ENCODE assay signal across 16 cellular contexts in the genomic region with DNA sequence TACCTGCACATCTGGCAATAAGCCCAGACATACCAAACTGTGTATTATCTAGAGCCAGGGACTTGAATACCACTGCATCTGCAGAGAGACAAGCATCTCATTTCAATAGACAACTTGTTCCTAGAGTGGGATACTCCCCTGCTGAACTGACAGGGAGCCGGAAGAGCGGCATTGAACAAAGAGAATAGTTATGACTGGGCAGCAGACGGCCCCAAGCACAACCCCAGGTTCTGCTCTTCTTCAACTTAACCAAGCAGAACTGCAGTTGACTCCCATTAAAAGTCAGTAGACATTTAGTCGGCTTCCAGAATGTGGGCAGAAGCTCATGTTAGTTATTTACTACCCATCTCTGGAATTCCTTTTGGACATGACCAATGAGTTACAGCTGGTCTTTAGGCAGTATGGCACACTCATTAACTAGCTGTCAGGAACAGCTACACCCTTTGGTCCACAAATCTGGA.
DNase-seq lines count a peak whose midpoint lies in the region; ATAC-seq and TF ChIP-seq lines count a peak whose summit lies in the region.
"Had no signal": no experiment of that assay in that cellular context is flagged by ENCODE, and none has a peak within 500 bp of the region (broad histone marks: within the 10 kb centered on the region; RNA-seq: fewer than 3 reads in every experiment).

No MANE protein-coding gene starts in this region.

- H3K27ac ChIP-seq in ACC112 (ENCODE audit: low read depth, low read length) (peak overlapping the region; percentile 99), mesenchymal stem cell (ENCODE audit: low read length, poor library complexity, severe bottlenecking) (peak overlapping the region; percentile 73)
- H3K27ac ChIP-seq: gastrocnemius medialis, ovary had no signal

- H3K79me1 ChIP-seq in mesenchymal stem cell (replicated peaks; ENCODE audit: low read length, poor library complexity, severe bottlenecking), result no peaks in the 10 kb centered on the region

- H3K4me1 Mint-ChIP-seq in activated naive CD8-positive, alpha-beta T cell treated with anti-CD3 and anti-CD28 coated beads, Interleukin-2, amount 50 U/mL, for 24 hours, result no peaks in the 10 kb centered on the region

- H3K27me3 Mint-ChIP-seq in activated naive CD8-positive, alpha-beta T cell treated with anti-CD3 and anti-CD28 coated beads, Interleukin-2, amount 50 U/mL, for 24 hours, result peaks cover 5% of the 10 kb centered on the region

- no peaks in the 10 kb centered on the region for H3K9me3 ChIP-seq in mesenchymal stem cell (ENCODE audit: control insufficient read depth, low read length)
- H3K9me3 ChIP-seq: gastrocnemius medialis, ovary had no signal

- peak; percentile 47 for DNase-seq in HCEC 1CT
- DNase-seq in choroid plexus epithelial cell (ENCODE audit: low read depth), result peak; percentile 54
- DNase-seq in mesenchymal stem cell, result peak; percentile 33
- no peak for DNase-seq in amniotic stem cell (lab: John Stamatoyannopoulos, UW)
- no peak for DNase-seq in activated naive CD8-positive, alpha-beta T cell treated with anti-CD3 and anti-CD28 coated beads, Interleukin-2, amount 50 U/mL, for 24 hours
- DNase-seq in activated CD4-positive, alpha-beta T cell treated with anti-CD3 and anti-CD28 coated beads for 4 hours, result no peak
- DNase-seq in NCI-H2107 (lab: John Stamatoyannopoulos, UW), result no peak
- DNase-seq: activated CD8-positive, alpha-beta T cell treated with anti-CD3 and anti-CD28 coated beads, Interleukin-2, amount 10 ng/mL, durations not matched to agents 7 days and 5 days; activated gamma-delta T cell treated with Interleukin-2 at 50 U/mL for 16 hours; AML-193; gastrocnemius medialis; Kasumi-1; kidney; NCI-H2081 treated with DMSO at 0.1 percent for 48 hours; ovary had no signal

- H3K4me1 ChIP-seq in ACC112 (ENCODE audit: control insufficient read depth, insufficient read depth, low read length, unreplicated experiment) (peaks cover 88% of the 10 kb centered on the region), mesenchymal stem cell (ENCODE audit: control insufficient read depth, insufficient read depth, low read depth, low read length) (peaks cover 10% of the 10 kb centered on the region)
- H3K4me1 ChIP-seq: gastrocnemius medialis had no signal

- H3K27me3 ChIP-seq in ACC112 (ENCODE audit: insufficient read depth, low read length) (no peaks in the 10 kb centered on the region), mesenchymal stem cell (ENCODE audit: control insufficient read depth in 1 of 2, insufficient read depth in 1 of 2, low read length in 2 of 2) (no peaks in the 10 kb centered on the region)
- H3K27me3 ChIP-seq: gastrocnemius medialis, ovary had no signal

- H2BK12ac ChIP-seq in mesenchymal stem cell (ENCODE audit: low read length in 2 of 2), result peak overlapping the region in 1 of 2 experiments; percentile 57

- H3K23ac ChIP-seq in mesenchymal stem cell (ENCODE audit: low read length in 2 of 2), result no peak overlapping the region

- H3K9me3 Mint-ChIP-seq in activated naive CD8-positive, alpha-beta T cell treated with anti-CD3 and anti-CD28 coated beads, Interleukin-2, amount 50 U/mL, for 24 hours, result no peaks in the 10 kb centered on the region

- no peak overlapping the region for H3K14ac ChIP-seq in mesenchymal stem cell (ENCODE audit: low read length in 2 of 2)

- no peak for ATAC-seq in activated naive CD8-positive, alpha-beta T cell treated with anti-CD3 and anti-CD28 coated beads, Interleukin-2, amount 50 U/mL, for 24 hours
- ATAC-seq: activated CD8-positive, alpha-beta T cell treated with anti-CD3 and anti-CD28 coated beads, Interleukin-2, amount 10 ng/mL, durations not matched to agents 7 days and 5 days; gastrocnemius medialis had no signal

- peaks cover 32% of the 10 kb centered on the region; the same call in 1 of the 2 replicates for H3K36me3 ChIP-seq in ACC112 (ENCODE audit: insufficient read depth, low read length)
- H3K36me3 ChIP-seq in mesenchymal stem cell (ENCODE audit: control insufficient read depth in 1 of 2, insufficient read depth in 2 of 2, low read depth in 1 of 2, low read length in 2 of 2), result peaks cover 4 to 52% of the 10 kb centered on the region in 2 experiments
- H3K36me3 ChIP-seq: gastrocnemius medialis, ovary had no signal

- H3K4me2 ChIP-seq in mesenchymal stem cell (ENCODE audit: low read length, poor library complexity, severe bottlenecking), result no peak overlapping the region

- H2BK120ac ChIP-seq in mesenchymal stem cell (ENCODE audit: low read depth, low read length), result no peak overlapping the region

- 30% methylated on average over 4 of the region's 4 CpGs for WGBS in mesenchymal stem cell

- H2AK5ac ChIP-seq in mesenchymal stem cell (ENCODE audit: low read length, severe bottlenecking), result no peak overlapping the region

- no peak overlapping the region for H3K27ac Mint-ChIP-seq in activated naive CD8-positive, alpha-beta T cell treated with anti-CD3 and anti-CD28 coated beads, Interleukin-2, amount 50 U/mL, for 24 hours
- H3K27ac Mint-ChIP-seq: activated CD8-positive, alpha-beta T cell treated with anti-CD3 and anti-CD28 coated beads, Interleukin-2, amount 10 ng/mL, durations not matched to agents 7 days and 5 days had no signal

- TF ChIP-seq CTCF in choroid plexus epithelial cell (conservative IDR thresholded peaks at IDR 0.05; ENCODE audit: low read depth, low read length), result no peak

- H2AFZ ChIP-seq in ACC112 (ENCODE audit: low read length, unreplicated experiment) (no peak overlapping the region), mesenchymal stem cell (ENCODE audit: low read depth, low read length) (no peak overlapping the region)

- no peak overlapping the region for H4K8ac ChIP-seq in mesenchymal stem cell (ENCODE audit: low read length)

- peaks cover 67% of the 10 kb centered on the region for H3K79me2 ChIP-seq in ACC112 (ENCODE audit: control insufficient read depth, insufficient read depth, low read length, unreplicated experiment)

- no peak overlapping the region for H3K4me3 Mint-ChIP-seq in activated naive CD8-positive, alpha-beta T cell treated with anti-CD3 and anti-CD28 coated beads, Interleukin-2, amount 50 U/mL, for 24 hours
- H3K4me3 Mint-ChIP-seq: activated CD8-positive, alpha-beta T cell treated with anti-CD3 and anti-CD28 coated beads, Interleukin-2, amount 10 ng/mL, durations not matched to agents 7 days and 5 days had no signal

- H3K18ac ChIP-seq in mesenchymal stem cell (ENCODE audit: low read depth in 1 of 2, low read length in 2 of 2), result peak overlapping the region in 1 of 2 experiments; percentile 40

- H3K4ac ChIP-seq in mesenchymal stem cell (ENCODE audit: low read depth in 1 of 2, low read length in 2 of 2), result no peak overlapping the region

- no peak overlapping the region for H2BK5ac ChIP-seq in mesenchymal stem cell (ENCODE audit: low read depth, low read length, poor library complexity, severe bottlenecking)

- no peak overlapping the region for H2BK15ac ChIP-seq in mesenchymal stem cell (ENCODE audit: low read depth, poor library complexity, severe bottlenecking)

- H3K4me3 ChIP-seq in ACC112 (ENCODE audit: low read depth, low read length) (no peak overlapping the region), choroid plexus epithelial cell (ENCODE audit: low read depth, low read length) (no peak overlapping the region), mesenchymal stem cell (ENCODE audit: insufficient read depth in 1 of 2, low read depth in 1 of 2, low read length in 2 of 2) (no peak overlapping the region)
- H3K4me3 ChIP-seq: gastrocnemius medialis, ovary had no signal

- no peak overlapping the region for H4K91ac ChIP-seq in mesenchymal stem cell (ENCODE audit: low read length)

- H3K9ac ChIP-seq in mesenchymal stem cell (ENCODE audit: low read length), result peak overlapping the region; percentile 28

- no peaks in the 10 kb centered on the region for H3K36me3 Mint-ChIP-seq in activated naive CD8-positive, alpha-beta T cell treated with anti-CD3 and anti-CD28 coated beads, Interleukin-2, amount 50 U/mL, for 24 hours (ENCODE audit: low read depth)

Comparison
In these comparisons a context has a peak if more than half of its experiments do, and no peak if none do; other contexts are left out.
1. DNase-seq: peak in HCEC 1CT (single experiment), choroid plexus epithelial cell (single experiment) and mesenchymal stem cell (single experiment); none in amniotic stem cell (single experiment), activated naive CD8-positive, alpha-beta T cell treated with anti-CD3 and anti-CD28 coated beads, Interleukin-2, amount 50 U/mL, for 24 hours (single experiment), activated CD4-positive, alpha-beta T cell treated with anti-CD3 and anti-CD28 coated beads for 4 hours (0 of 2) and NCI-H2107 (single experiment).